In the genomic region with DNA sequence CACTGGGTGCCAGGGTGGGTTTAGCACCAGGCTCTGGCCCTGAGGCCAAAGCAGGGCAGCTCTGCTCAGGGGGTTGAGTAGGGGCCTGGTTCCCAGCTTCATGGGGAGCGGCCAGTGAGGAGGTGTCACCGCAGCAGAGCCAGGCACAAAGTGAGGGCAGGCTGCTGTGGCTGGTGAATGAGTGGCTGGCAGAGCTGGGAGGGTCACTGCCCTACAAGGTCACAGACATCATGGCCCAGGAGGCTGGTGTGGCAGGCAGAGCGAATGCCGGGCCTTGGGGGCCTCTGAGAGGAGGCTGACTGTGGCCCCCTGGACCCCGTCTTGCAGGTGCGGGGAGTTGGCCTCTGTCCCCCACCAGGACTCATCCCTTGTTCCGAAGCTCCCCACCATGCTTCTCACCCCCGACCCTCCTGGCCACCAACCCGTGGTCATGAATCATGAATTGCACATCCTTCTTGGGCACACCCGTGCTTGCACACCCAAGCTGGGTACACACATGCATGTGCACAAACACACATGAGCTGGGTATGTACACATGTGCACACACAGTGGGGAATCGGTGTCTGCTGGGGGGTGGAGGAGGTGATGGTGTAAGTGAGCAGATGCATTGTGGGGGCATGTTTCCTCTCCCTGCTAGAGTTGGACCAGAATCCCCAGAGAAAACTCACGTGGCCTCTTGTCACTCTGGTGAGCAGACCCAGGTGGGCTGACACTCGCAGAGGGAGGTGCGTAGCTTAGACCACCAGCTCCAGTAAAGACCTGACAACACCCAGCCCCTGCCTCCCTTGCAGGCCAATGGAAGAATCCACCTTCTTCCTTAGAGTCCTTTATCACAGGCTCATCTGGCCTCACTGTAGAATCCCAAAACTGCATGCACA, we compare ENCODE assay signal across 1 cellular context.
TF ChIP-seq lines count a peak whose summit lies in the region.

No MANE protein-coding gene starts in this region.

TF ChIP-seq in HepG2, 621 proteins besides CTCF, POLR2A, EP300 and RAD21:
- TF ChIP-seq FOXK2 (IDR thresholded peaks at IDR 0.05) (no peak), KDM2A (CRISPR knock-in tag; IDR thresholded peaks at IDR 0.05; ENCODE audit: borderline replicate concordance, low read depth) (peak; percentile 16; the same call in 1 of the 2 replicates), MIER3 (CRISPR knock-in tag; IDR thresholded peaks at IDR 0.05; ENCODE audit: borderline replicate concordance) (no peak), SRSF9 (IDR thresholded peaks at IDR 0.05; ENCODE audit: borderline replicate concordance, insufficient read depth, low read depth, low read length, poor library complexity, severe bottlenecking) (no peak)
- TF ChIP-seq, protein P1, sequence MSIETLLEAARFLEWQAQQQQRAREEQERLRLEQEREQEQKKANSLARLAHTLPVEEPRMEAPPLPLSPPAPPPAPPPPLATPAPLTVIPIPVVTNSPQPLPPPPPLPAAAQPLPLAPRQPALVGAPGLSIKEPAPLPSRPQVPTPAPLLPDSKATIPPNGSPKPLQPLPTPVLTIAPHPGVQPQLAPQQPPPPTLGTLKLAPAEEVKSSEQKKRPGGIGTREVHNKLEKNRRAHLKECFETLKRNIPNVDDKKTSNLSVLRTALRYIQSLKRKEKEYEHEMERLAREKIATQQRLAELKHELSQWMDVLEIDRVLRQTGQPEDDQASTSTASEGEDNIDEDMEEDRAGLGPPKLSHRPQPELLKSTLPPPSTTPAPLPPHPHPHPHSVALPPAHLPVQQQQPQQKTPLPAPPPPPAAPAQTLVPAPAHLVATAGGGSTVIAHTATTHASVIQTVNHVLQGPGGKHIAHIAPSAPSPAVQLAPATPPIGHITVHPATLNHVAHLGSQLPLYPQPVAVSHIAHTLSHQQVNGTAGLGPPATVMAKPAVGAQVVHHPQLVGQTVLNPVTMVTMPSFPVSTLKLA (IDR thresholded peaks at IDR 0.05) = peak; percentile 55
- TF ChIP-seq, protein P2, sequence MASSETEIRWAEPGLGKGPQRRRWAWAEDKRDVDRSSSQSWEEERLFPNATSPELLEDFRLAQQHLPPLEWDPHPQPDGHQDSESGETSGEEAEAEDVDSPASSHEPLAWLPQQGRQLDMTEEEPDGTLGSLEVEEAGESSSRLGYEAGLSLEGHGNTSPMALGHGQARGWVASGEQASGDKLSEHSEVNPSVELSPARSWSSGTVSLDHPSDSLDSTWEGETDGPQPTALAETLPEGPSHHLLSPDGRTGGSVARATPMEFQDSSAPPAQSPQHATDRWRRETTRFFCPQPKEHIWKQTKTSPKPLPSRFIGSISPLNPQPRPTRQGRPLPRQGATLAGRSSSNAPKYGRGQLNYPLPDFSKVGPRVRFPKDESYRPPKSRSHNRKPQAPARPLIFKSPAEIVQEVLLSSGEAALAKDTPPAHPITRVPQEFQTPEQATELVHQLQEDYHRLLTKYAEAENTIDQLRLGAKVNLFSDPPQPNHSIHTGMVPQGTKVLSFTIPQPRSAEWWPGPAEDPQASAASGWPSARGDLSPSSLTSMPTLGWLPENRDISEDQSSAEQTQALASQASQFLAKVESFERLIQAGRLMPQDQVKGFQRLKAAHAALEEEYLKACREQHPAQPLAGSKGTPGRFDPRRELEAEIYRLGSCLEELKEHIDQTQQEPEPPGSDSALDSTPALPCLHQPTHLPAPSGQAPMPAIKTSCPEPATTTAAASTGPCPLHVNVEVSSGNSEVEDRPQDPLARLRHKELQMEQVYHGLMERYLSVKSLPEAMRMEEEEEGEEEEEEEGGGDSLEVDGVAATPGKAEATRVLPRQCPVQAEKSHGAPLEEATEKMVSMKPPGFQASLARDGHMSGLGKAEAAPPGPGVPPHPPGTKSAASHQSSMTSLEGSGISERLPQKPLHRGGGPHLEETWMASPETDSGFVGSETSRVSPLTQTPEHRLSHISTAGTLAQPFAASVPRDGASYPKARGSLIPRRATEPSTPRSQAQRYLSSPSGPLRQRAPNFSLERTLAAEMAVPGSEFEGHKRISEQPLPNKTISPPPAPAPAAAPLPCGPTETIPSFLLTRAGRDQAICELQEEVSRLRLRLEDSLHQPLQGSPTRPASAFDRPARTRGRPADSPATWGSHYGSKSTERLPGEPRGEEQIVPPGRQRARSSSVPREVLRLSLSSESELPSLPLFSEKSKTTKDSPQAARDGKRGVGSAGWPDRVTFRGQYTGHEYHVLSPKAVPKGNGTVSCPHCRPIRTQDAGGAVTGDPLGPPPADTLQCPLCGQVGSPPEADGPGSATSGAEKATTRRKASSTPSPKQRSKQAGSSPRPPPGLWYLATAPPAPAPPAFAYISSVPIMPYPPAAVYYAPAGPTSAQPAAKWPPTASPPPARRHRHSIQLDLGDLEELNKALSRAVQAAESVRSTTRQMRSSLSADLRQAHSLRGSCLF (CRISPR knock-in tag; IDR thresholded peaks at IDR 0.05; ENCODE audit: borderline replicate concordance) = no peak
- TF ChIP-seq, protein P3, sequence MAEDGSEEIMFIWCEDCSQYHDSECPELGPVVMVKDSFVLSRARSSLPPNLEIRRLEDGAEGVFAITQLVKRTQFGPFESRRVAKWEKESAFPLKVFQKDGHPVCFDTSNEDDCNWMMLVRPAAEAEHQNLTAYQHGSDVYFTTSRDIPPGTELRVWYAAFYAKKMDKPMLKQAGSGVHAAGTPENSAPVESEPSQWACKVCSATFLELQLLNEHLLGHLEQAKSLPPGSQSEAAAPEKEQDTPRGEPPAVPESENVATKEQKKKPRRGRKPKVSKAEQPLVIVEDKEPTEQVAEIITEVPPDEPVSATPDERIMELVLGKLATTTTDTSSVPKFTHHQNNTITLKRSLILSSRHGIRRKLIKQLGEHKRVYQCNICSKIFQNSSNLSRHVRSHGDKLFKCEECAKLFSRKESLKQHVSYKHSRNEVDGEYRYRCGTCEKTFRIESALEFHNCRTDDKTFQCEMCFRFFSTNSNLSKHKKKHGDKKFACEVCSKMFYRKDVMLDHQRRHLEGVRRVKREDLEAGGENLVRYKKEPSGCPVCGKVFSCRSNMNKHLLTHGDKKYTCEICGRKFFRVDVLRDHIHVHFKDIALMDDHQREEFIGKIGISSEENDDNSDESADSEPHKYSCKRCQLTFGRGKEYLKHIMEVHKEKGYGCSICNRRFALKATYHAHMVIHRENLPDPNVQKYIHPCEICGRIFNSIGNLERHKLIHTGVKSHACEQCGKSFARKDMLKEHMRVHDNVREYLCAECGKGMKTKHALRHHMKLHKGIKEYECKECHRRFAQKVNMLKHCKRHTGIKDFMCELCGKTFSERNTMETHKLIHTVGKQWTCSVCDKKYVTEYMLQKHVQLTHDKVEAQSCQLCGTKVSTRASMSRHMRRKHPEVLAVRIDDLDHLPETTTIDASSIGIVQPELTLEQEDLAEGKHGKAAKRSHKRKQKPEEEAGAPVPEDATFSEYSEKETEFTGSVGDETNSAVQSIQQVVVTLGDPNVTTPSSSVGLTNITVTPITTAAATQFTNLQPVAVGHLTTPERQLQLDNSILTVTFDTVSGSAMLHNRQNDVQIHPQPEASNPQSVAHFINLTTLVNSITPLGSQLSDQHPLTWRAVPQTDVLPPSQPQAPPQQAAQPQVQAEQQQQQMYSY (CRISPR knock-in tag; IDR thresholded peaks at IDR 0.05) = no peak
- TF ChIP-seq, protein P4, sequence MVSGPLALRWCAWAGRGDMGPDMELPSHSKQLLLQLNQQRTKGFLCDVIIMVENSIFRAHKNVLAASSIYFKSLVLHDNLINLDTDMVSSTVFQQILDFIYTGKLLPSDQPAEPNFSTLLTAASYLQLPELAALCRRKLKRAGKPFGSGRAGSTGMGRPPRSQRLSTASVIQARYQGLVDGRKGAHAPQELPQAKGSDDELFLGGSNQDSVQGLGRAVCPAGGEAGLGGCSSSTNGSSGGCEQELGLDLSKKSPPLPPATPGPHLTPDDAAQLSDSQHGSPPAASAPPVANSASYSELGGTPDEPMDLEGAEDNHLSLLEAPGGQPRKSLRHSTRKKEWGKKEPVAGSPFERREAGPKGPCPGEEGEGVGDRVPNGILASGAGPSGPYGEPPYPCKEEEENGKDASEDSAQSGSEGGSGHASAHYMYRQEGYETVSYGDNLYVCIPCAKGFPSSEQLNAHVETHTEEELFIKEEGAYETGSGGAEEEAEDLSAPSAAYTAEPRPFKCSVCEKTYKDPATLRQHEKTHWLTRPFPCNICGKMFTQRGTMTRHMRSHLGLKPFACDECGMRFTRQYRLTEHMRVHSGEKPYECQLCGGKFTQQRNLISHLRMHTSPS (CRISPR knock-in tag; IDR thresholded peaks at IDR 0.05; ENCODE audit: low read depth) = 0 out of 2 replicates have a peak, but pooled peaks have one; percentile 37
TF ChIP-seq in HepG2: peak in this region for 3.
